ENCODE assay signal across 1 cellular context in the genomic region with DNA sequence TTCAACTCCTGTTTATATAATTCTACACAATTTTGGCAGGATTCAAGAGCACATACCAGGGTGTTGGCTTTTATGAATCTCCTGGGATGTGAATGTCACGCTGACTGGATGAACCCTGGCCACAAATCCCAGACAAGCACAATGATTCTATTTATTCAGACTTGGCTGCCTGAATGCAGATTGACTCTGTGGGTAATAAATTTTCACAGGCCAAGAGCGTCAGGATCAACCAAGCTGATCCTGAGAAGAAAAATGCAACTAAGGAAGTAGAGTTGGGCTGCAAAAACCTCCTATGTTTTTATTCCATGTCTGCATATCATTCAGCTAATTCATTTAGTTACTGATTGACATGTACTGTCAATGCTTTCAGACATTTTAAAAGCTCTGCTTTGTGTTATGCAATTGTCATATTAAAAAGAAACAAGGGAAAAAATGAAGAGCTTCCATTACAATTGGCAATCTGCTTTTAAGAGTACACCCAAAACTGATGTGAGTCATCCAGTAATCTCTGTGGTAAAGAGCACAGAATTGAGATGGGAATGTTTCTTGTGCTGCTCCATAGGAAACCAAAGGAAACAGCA.
TF ChIP-seq lines count a peak whose summit lies in the region.

No MANE protein-coding gene starts in this region.

TF ChIP-seq in IMR-90, 13 proteins besides CTCF, POLR2A, EP300 and RAD21:
- TF ChIP-seq CEBPB (IDR thresholded peaks at IDR 0.05; ENCODE audit: low read depth, low read length) (peak; percentile 26; the same call in 1 of the 2 replicates), CHD1 (IDR thresholded peaks at IDR 0.05; ENCODE audit: low read depth, low read length) (no peak), MAZ (IDR thresholded peaks at IDR 0.05; ENCODE audit: borderline replicate concordance, low read depth, low read length) (no peak), RFX5 (IDR thresholded peaks at IDR 0.05; ENCODE audit: low read depth, low read length) (no peak), FOS (IDR thresholded peaks at IDR 0.05; ENCODE audit: low read depth, low read length) (peak; percentile 55), BHLHE40 (IDR thresholded peaks at IDR 0.05; ENCODE audit: low read depth, low read length) (peak; percentile 24; the same call in 1 of the 2 replicates)
